In genomic region chr14:67942311-67942710, GRCh38 we compare ENCODE assay signal across 2 cellular contexts.
TF ChIP-seq lines count a peak whose summit lies in the region.

No MANE protein-coding gene starts in this region.

TF ChIP-seq in HCT116, 20 proteins besides CTCF, POLR2A, EP300 and RAD21 (continued from another document):
- TF ChIP-seq ZBTB33 (IDR thresholded peaks at IDR 0.05; ENCODE audit: extremely low read depth, insufficient replicate concordance, low read length) (no peak), EZH2 (IDR thresholded peaks at IDR 0.05) (no peak), MAX (IDR thresholded peaks at IDR 0.05) (no peak), CBX3 (IDR thresholded peaks at IDR 0.05; ENCODE audit: low read depth) (no peak), JUND (IDR thresholded peaks at IDR 0.05) (no peak), ZNF274 (IDR thresholded peaks at IDR 0.05; ENCODE audit: low read depth, low read length) (no peak), SIN3A (IDR thresholded peaks at IDR 0.05; ENCODE audit: low read depth) (no peak)

TF ChIP-seq in liver, 16 proteins besides CTCF, POLR2A, EP300 and RAD21 (continued from another document):
- no peak for TF ChIP-seq REST (IDR thresholded peaks at IDR 0.05)
- no peak for TF ChIP-seq HNF4G (IDR thresholded peaks at IDR 0.05)
- peak; percentile 39 to 55 for TF ChIP-seq RXRA (IDR thresholded peaks at IDR 0.05)
